2 cellular contexts compared by ENCODE assay signal in genomic region chr2:110480084-110480483, GRCh38. TPM values are rescaled to one million over a fixed set of nuclear protein-coding genes. Genes with fewer than 3 reads are reported as not detected.
"Had no signal": no experiment of that assay in that cellular context is flagged by ENCODE, and none has a peak within 500 bp of the region (broad histone marks: within the 10 kb centered on the region; RNA-seq: fewer than 3 reads in every experiment).

No MANE protein-coding gene starts in this region.

RNA-seq across cellular contexts. Expression of gene LIMS4, which starts 7.5 kb away (rescaled TPM):
- total RNA-seq: suprapubic skin, urinary bladder had no signal
